In genomic region chr5:140677947-140678346, GRCh38 we compare ENCODE assay signal across 25 cellular contexts. TPM values are rescaled to one million over a fixed set of nuclear protein-coding genes. Genes with fewer than 3 reads are reported as not detected.
DNase-seq lines count a peak whose midpoint lies in the region; ATAC-seq and TF ChIP-seq lines count a peak whose summit lies in the region.
"Had no signal": no experiment of that assay in that cellular context is flagged by ENCODE, and none has a peak within 500 bp of the region (broad histone marks: within the 10 kb centered on the region; RNA-seq: fewer than 3 reads in every experiment).

No MANE protein-coding gene starts in this region.

- peaks cover 70% of the 10 kb centered on the region for H3K36me3 ChIP-seq in osteoblast (ENCODE audit: insufficient read depth, low read length)

- H3K9me3 ChIP-seq in osteoblast (ENCODE audit: low read depth, low read length) = no peaks in the 10 kb centered on the region

- no peak for TF ChIP-seq CTCF in osteoblast (IDR thresholded peaks at IDR 0.05; ENCODE audit: extremely low read depth, low read depth, low read length)

- H3K4me3 Mint-ChIP-seq in activated T-cell treated with anti-CD3 and anti-CD28 coated beads, Interleukin-2, amount 50 U/mL, for 72 hours = no peak overlapping the region
- H3K4me3 Mint-ChIP-seq: CD4-positive, alpha-beta memory T cell; neural crest cell had no signal

- no peaks in the 10 kb centered on the region for H3K9me3 Mint-ChIP-seq in activated T-cell treated with anti-CD3 and anti-CD28 coated beads, Interleukin-2, amount 50 U/mL, for 72 hours
- H3K9me3 Mint-ChIP-seq: CD4-positive, alpha-beta memory T cell; neural crest cell had no signal

- peak overlapping the region; percentile 74 for H3K27ac Mint-ChIP-seq in activated T-cell treated with anti-CD3 and anti-CD28 coated beads, Interleukin-2, amount 50 U/mL, for 72 hours

- H4K20me1 ChIP-seq in osteoblast (ENCODE audit: insufficient read depth, low read length) = no peaks in the 10 kb centered on the region

- no peaks in the 10 kb centered on the region for H3K4me1 ChIP-seq in osteoblast (ENCODE audit: insufficient read depth, low read length)

- ATAC-seq in activated T-cell treated with anti-CD3 and anti-CD28 coated beads, Interleukin-2, amount 50 U/mL, for 72 hours (replicated peaks in 1 of 2) = no peak
- ATAC-seq in GM21529 (IDR thresholded peaks at IDR 0.05; ENCODE audit: unreplicated experiment) = peak; percentile 50
- peak; percentile 53 for ATAC-seq in HG03175 (IDR thresholded peaks at IDR 0.05; ENCODE audit: unreplicated experiment)
- ATAC-seq: esophagus mucosa, sciatic nerve had no signal

- no peaks in the 10 kb centered on the region for H3K27me3 Mint-ChIP-seq in activated T-cell treated with anti-CD3 and anti-CD28 coated beads, Interleukin-2, amount 50 U/mL, for 72 hours (ENCODE audit: low read depth)
- H3K27me3 Mint-ChIP-seq: CD4-positive, alpha-beta memory T cell had no signal

- no peak overlapping the region for H3K27ac ChIP-seq in osteoblast (ENCODE audit: low read depth, low read length)
- H3K27ac ChIP-seq: brain microvascular endothelial cell had no signal

- peaks cover 1 to 11% of the 10 kb centered on the region in 2 donors for H3K36me3 Mint-ChIP-seq in activated T-cell treated with anti-CD3 and anti-CD28 coated beads, Interleukin-2, amount 50 U/mL, for 72 hours (ENCODE audit: insufficient read depth in 2 of 2)

- H2AFZ ChIP-seq in osteoblast (ENCODE audit: low read length) = no peak overlapping the region

- no peaks in the 10 kb centered on the region for H3K4me1 Mint-ChIP-seq in activated T-cell treated with anti-CD3 and anti-CD28 coated beads, Interleukin-2, amount 50 U/mL, for 72 hours (ENCODE audit: low read depth)
- H3K4me1 Mint-ChIP-seq: neural crest cell had no signal

- DNase-seq in activated T-cell treated with anti-CD3 and anti-CD28 coated beads, Interleukin-2, amount 50 U/mL, for 72 hours = no peak
- DNase-seq in activated T-cell treated with anti-CD3 and anti-CD28 coated beads, Interleukin-2, amount 50 U/mL, for 1 hour = no peak
- no peak for DNase-seq in activated naive CD4-positive, alpha-beta T cell (lab: John Stamatoyannopoulos, UW)
- DNase-seq in osteoblast (ENCODE audit: insufficient read length, low spot score, missing footprints) (no peak), islet precursor cell (no peak)
- DNase-seq in activated CD4-positive, alpha-beta T cell treated with anti-CD3 and anti-CD28 coated beads for 48 hours = no peak
- DNase-seq: ACHN; activated CD4-positive, alpha-beta T cell treated with anti-CD3 and anti-CD28 coated beads, Interleukin-2, amount 50 U/mL, for 4 hours; activated naive CD4-positive, alpha-beta T cell treated with Interleukin-2 at 50 U/mL for 16 hours; brain microvascular endothelial cell; CD4-positive, alpha-beta memory T cell; dermis blood vessel endothelial cell; glutamatergic neuron; Karpas-422; mesenchymal stem cell; NCI-H1417 treated with DMSO at 0.1 percent for 48 hours; NCI-H446; SIG-M5; stimulated activated CD4-positive, alpha-beta T cell treated with anti-CD3 and anti-CD28 coated beads, Interleukin-2, amount 100 ng/mL, for 48 hours; T1000 had no signal

- H3K4me2 ChIP-seq in osteoblast (ENCODE audit: insufficient read depth, low read length) = no peak overlapping the region

- peaks cover under 1% of the 10 kb centered on the region for H3K79me2 ChIP-seq in osteoblast (ENCODE audit: insufficient read depth, low read length)

- H3K4me3 ChIP-seq in osteoblast (ENCODE audit: insufficient read depth, low read length) = no peak overlapping the region

- H3K27me3 ChIP-seq in osteoblast (ENCODE audit: insufficient read depth, low read length) = no peaks in the 10 kb centered on the region
- H3K27me3 ChIP-seq: brain microvascular endothelial cell had no signal

RNA-seq across cellular contexts. Expression of gene DND1, which starts 4.6 kb away (rescaled TPM):
- 1 to 10 TPM; 3.7 to 4.6 TPM for total RNA-seq in activated T-cell treated with anti-CD3 and anti-CD28 coated beads, Interleukin-2, amount 50 U/mL, for 72 hours
- total RNA-seq in osteoblast = 0.59 TPM in 1 of 2 replicates, not detected in the other

RNA-seq across cellular contexts. Expression of gene HARS1, which starts 13.2 kb away (rescaled TPM):
- total RNA-seq in activated T-cell treated with anti-CD3 and anti-CD28 coated beads, Interleukin-2, amount 50 U/mL, for 72 hours = 10 to 100 TPM; 78.4 to 85.1 TPM
- 41.3 and 41.6 TPM in 2 replicates for total RNA-seq in osteoblast

RNA-seq across cellular contexts. Expression of gene WDR55, which starts 13.2 kb away (rescaled TPM):
- total RNA-seq in activated T-cell treated with anti-CD3 and anti-CD28 coated beads, Interleukin-2, amount 50 U/mL, for 72 hours = 10 to 100 TPM; 24.3 to 30.2 TPM
- total RNA-seq in osteoblast = 30.8 and 32.1 TPM in 2 replicates

RNA-seq across cellular contexts. Expression of gene HARS2, which starts 13.3 kb away (rescaled TPM):
- 10 to 100 TPM; 31.2 to 31.3 TPM for total RNA-seq in activated T-cell treated with anti-CD3 and anti-CD28 coated beads, Interleukin-2, amount 50 U/mL, for 72 hours
- total RNA-seq in osteoblast = 28.6 and 31.5 TPM in 2 replicates

RNA-seq across cellular contexts. Expression of gene ZMAT2, which starts 22.3 kb away (rescaled TPM):
- 10 to 100 TPM; 44.9 to 53.7 TPM for total RNA-seq in activated T-cell treated with anti-CD3 and anti-CD28 coated beads, Interleukin-2, amount 50 U/mL, for 72 hours
- total RNA-seq in osteoblast = 31.8 and 33.9 TPM in 2 replicates

Comparison
In these comparisons a context has a peak if more than half of its experiments do, and no peak if none do; other contexts are left out.
1. ATAC-seq: peak in GM21529 (single experiment) and HG03175 (single experiment); none in activated T-cell treated with anti-CD3 and anti-CD28 coated beads, Interleukin-2, amount 50 U/mL, for 72 hours (0 of 2).